ENCODE assay signal across 8 cellular contexts in genomic region chr1:230105754-230106625, GRCh38. TPM values are rescaled to one million over a fixed set of nuclear protein-coding genes. Genes with fewer than 3 reads are reported as not detected.
A peak's percentile ranks its signal among the peaks of the same experiment; 100 is the strongest.
DNase-seq lines count a peak whose midpoint lies in the region; ATAC-seq, FAIRE-seq and TF ChIP-seq lines count a peak whose summit lies in the region.

No MANE protein-coding gene starts in this region.

- H3K9ac ChIP-seq in kidney (ENCODE audit: low read length in 2 of 2) = no peak overlapping the region

- ATAC-seq in GM18511 (IDR thresholded peaks at IDR 0.05; ENCODE audit: unreplicated experiment) (peak; percentile 31), HG03354 (IDR thresholded peaks at IDR 0.05; ENCODE audit: poor library complexity, severe bottlenecking, unreplicated experiment) (peak; percentile 39)

- no peak for TF ChIP-seq CTCF in kidney (IDR thresholded peaks at IDR 0.05; ENCODE audit: borderline replicate concordance, extremely low read depth, insufficient read depth)

- peak overlapping the region; percentile 54 to 86 for H3K27ac ChIP-seq in kidney (ENCODE audit: low read depth in 2 of 2, low read length in 2 of 2)

- peaks cover 32 to 35% of the 10 kb centered on the region in 2 donors for H3K4me1 ChIP-seq in kidney (ENCODE audit: control insufficient read depth in 1 of 2, insufficient read depth in 1 of 2, low read depth in 1 of 2, low read length in 2 of 2)

- no peak overlapping the region for H3K4me3 ChIP-seq in kidney (ENCODE audit: low read length in 2 of 2)

- peak; percentile 49 to 59 for DNase-seq in activated T-cell treated with anti-CD3 and anti-CD28 coated beads, Interleukin-2, amount 50 U/mL, for 48 hours
- DNase-seq in kidney (no peak), posterior vena cava (ENCODE audit: low spot score) (no peak), ecto neural progenitor cell (ENCODE audit: low spot score) (no peak), NCI-H2196 treated with DMSO at 0.1 percent for 48 hours (lab: John Stamatoyannopoulos, UW; ENCODE audit: unreplicated experiment) (no peak), DMS 273 treated with DMSO at 0.1 percent for 48 hours (lab: John Stamatoyannopoulos, UW) (no peak)

- no peaks in the 10 kb centered on the region for H3K9me3 ChIP-seq in kidney (ENCODE audit: control insufficient read depth in 1 of 2, low read length in 2 of 2)

- intact Hi-C loops in kidney (cut with DNase I) (no loop called here), posterior vena cava (cut with DNase I) (loop anchor here in 1 of 2 donors (10.0 kb wide), 1 partner anchor 59 kb away; no protein-coding TSS in a partner anchor)

- no peaks in the 10 kb centered on the region for H3K36me3 ChIP-seq in kidney (ENCODE audit: control insufficient read depth in 1 of 2, insufficient read depth in 2 of 2, low read length in 2 of 2)

- FAIRE-seq in kidney (lab: Jason Lieb, UNC) = no peak

RNA-seq across cellular contexts. Expression of gene GALNT2, which starts 39.0 kb away (rescaled TPM):
- total RNA-seq in kidney (59.2 TPM), posterior vena cava (10 to 100 TPM; 72.6 to 79.6 TPM)
- 20.2 TPM for polyA plus RNA-seq in kidney (ENCODE audit: insufficient read depth, low read depth, low replicate concordance)

Comparison
In these comparisons a context has a peak if more than half of its experiments do, and no peak if none do; other contexts are left out.
1. DNase-seq: peak in activated T-cell treated with anti-CD3 and anti-CD28 coated beads, Interleukin-2, amount 50 U/mL, for 48 hours (2 of 2); none in kidney (single experiment), posterior vena cava (single experiment), ecto neural progenitor cell (single experiment), NCI-H2196 treated with DMSO at 0.1 percent for 48 hours (single experiment) and DMS 273 treated with DMSO at 0.1 percent for 48 hours (single experiment).